ENCODE assay signal across 8 cellular contexts in the genomic region with DNA sequence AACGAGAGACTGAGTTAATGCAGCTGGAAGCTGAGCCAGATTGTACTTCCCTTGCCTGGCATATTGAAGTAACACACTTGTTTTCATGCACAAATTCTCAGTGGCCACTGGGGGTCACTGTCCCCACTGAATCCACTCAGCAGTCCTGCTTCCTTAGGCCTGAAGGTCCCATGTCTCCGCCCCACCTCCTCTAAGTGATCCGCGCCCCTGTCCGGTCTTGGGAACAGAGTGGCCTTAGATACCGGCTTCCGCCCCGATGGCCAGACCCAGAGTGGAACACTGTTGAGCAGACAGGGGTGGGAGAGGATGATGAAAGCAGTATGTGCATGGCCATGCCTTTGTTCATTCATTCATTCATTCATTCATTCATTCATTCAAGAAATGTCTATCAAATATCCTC. TPM values are rescaled to one million over a fixed set of nuclear protein-coding genes. Genes with fewer than 3 reads are reported as not detected.
DNase-seq lines count a peak whose midpoint lies in the region; ATAC-seq and TF ChIP-seq lines count a peak whose summit lies in the region.

No MANE protein-coding gene starts in this region.

- no peak overlapping the region for H3K4me3 Mint-ChIP-seq in endothelial cell (ENCODE audit: unreplicated experiment)
- no peak overlapping the region for H3K4me3 Mint-ChIP-seq in effector memory CD8-positive, alpha-beta T cell

- TF ChIP-seq CTCF in endothelial cell (IDR thresholded peaks at IDR 0.05; ENCODE audit: unreplicated experiment): peak; percentile 76

- H3K27me3 Mint-ChIP-seq in endothelial cell (ENCODE audit: unreplicated experiment): peaks cover 4% of the 10 kb centered on the region
- no peaks in the 10 kb centered on the region for H3K27me3 Mint-ChIP-seq in effector memory CD8-positive, alpha-beta T cell

- H3K27ac Mint-ChIP-seq in endothelial cell (ENCODE audit: unreplicated experiment): no peak overlapping the region
- no peak overlapping the region for H3K27ac Mint-ChIP-seq in effector memory CD8-positive, alpha-beta T cell

- DNase-seq in COR-L47 (lab: John Stamatoyannopoulos, UW) (peak; percentile 74), NCI-H510A (lab: John Stamatoyannopoulos, UW) (peak; percentile 36), endothelial cell (ENCODE audit: low spot score) (peak; percentile 86), medulla oblongata (ENCODE audit: extremely low spot score) (peak; percentile 85)
- peak; percentile 31 for DNase-seq in activated CD4-positive, alpha-beta T cell treated with anti-CD3 and anti-CD28 coated beads, Interleukin-2, amount 50 U/mL, for 1 hour
- DNase-seq in stimulated activated CD8-positive, alpha-beta memory T cell treated with anti-CD3 and anti-CD28 coated beads, Interleukin-4, amount 100 ng/mL, for 48 hours: peak; percentile 63
- no peak for DNase-seq in effector memory CD8-positive, alpha-beta T cell

- peak; percentile 62 for ATAC-seq in HG02798 (IDR thresholded peaks at IDR 0.05; ENCODE audit: poor library complexity, unreplicated experiment)
- no peak for ATAC-seq in effector memory CD8-positive, alpha-beta T cell (replicated peaks)

- no peaks in the 10 kb centered on the region for H3K36me3 Mint-ChIP-seq in endothelial cell (ENCODE audit: low read depth, unreplicated experiment)
- H3K36me3 Mint-ChIP-seq in effector memory CD8-positive, alpha-beta T cell (ENCODE audit: insufficient read depth): peaks cover 10% of the 10 kb centered on the region

- H3K9me3 Mint-ChIP-seq in endothelial cell (ENCODE audit: unreplicated experiment): no peaks in the 10 kb centered on the region
- no peaks in the 10 kb centered on the region for H3K9me3 Mint-ChIP-seq in effector memory CD8-positive, alpha-beta T cell

- H3K4me1 Mint-ChIP-seq in endothelial cell (ENCODE audit: unreplicated experiment): peaks cover 14% of the 10 kb centered on the region
- no peaks in the 10 kb centered on the region for H3K4me1 Mint-ChIP-seq in effector memory CD8-positive, alpha-beta T cell (ENCODE audit: low read depth in 2 of 2)

RNA-seq across cellular contexts. Expression of gene CHAF1B, which starts 34.8 kb away (rescaled TPM):
- 6.2 TPM for total RNA-seq in endothelial cell (ENCODE audit: unreplicated experiment)

RNA-seq across cellular contexts. Expression of gene CLDN14, which starts 59.9 kb away (rescaled TPM):
- not detected for total RNA-seq in endothelial cell (ENCODE audit: unreplicated experiment)

Comparison
In these comparisons a context has a peak if more than half of its experiments do, and no peak if none do; other contexts are left out.
1. DNase-seq: peak in COR-L47 (single experiment), NCI-H510A (single experiment), activated CD4-positive, alpha-beta T cell treated with anti-CD3 and anti-CD28 coated beads, Interleukin-2, amount 50 U/mL, for 1 hour (single experiment), endothelial cell (single experiment), medulla oblongata (single experiment) and stimulated activated CD8-positive, alpha-beta memory T cell treated with anti-CD3 and anti-CD28 coated beads, Interleukin-4, amount 100 ng/mL, for 48 hours (single experiment); none in effector memory CD8-positive, alpha-beta T cell (0 of 3).